ENCODE assay signal across 25 cellular contexts in genomic region chr4:85812776-85813175, GRCh38.
DNase-seq lines count a peak whose midpoint lies in the region; ATAC-seq and TF ChIP-seq lines count a peak whose summit lies in the region.
"Had no signal": no experiment of that assay in that cellular context is flagged by ENCODE, and none has a peak within 500 bp of the region (broad histone marks: within the 10 kb centered on the region; RNA-seq: fewer than 3 reads in every experiment).

No MANE protein-coding gene starts in this region.

- H3F3A ChIP-seq in PC-3 (ENCODE audit: low read length, unreplicated experiment) = no peaks in the 10 kb centered on the region

- no peaks in the 10 kb centered on the region for H3K9me2 ChIP-seq in PC-3 (replicated peaks; ENCODE audit: low read length)

- H3K27ac ChIP-seq in left ventricle myocardium inferior (replicated peaks) (peak overlapping the region; percentile 69), right cardiac atrium (ENCODE audit: low read length) (no peak overlapping the region), PC-3 (ENCODE audit: low read length) (no peak overlapping the region)
- H3K27ac ChIP-seq: dorsolateral prefrontal cortex, parathyroid adenoma, testis had no signal

- no TSS peak for BruUV-seq in PC-3 (replicated peaks; lab: Mats Ljungman, UMichigan)

- H3K79me2 ChIP-seq in PC-3 (ENCODE audit: low read length) = no peaks in the 10 kb centered on the region
- H3K79me2 ChIP-seq: parathyroid adenoma had no signal

- H3K36me3 ChIP-seq in left ventricle myocardium inferior (no peaks in the 10 kb centered on the region), PC-3 (ENCODE audit: low read depth, low read length) (no peaks in the 10 kb centered on the region)

- intact Hi-C loops in left ventricle myocardium inferior (cut with micrococcal nuclease) (no loop called here), right cardiac atrium (cut with DNase I) (no loop called here), PC-3 (cut with micrococcal nuclease) (no loop called here)

- H3K4me3 ChIP-seq in left ventricle myocardium inferior = no peak overlapping the region
- no peak overlapping the region for H3K4me3 ChIP-seq in right cardiac atrium (ENCODE audit: low read length)
- no peak overlapping the region for H3K4me3 ChIP-seq in PC-3 (ENCODE audit: low read length)
- H3K4me3 ChIP-seq: dorsolateral prefrontal cortex, testis had no signal

- no peak overlapping the region for H3K9ac ChIP-seq in PC-3 (ENCODE audit: low read length)
- H3K9ac ChIP-seq: parathyroid adenoma had no signal

- ATAC-seq in right cardiac atrium (no peak), PC-3 (no peak)
- ATAC-seq: naive thymus-derived CD8-positive, alpha-beta T cell; stimulated activated naive B cell treated with anti-CD40 and anti-IgM and Interleukin-4, amounts not matched to agents 10 μg/mL and 1 μg/mL and 100 μg/mL, for 72 hours; T-cell had no signal

- DNase-seq in left ventricle myocardium inferior (no peak), right cardiac atrium (no peak), PC-3 (peak; percentile 5), iris pigment epithelial cell (ENCODE audit: low read depth) (peak; percentile 71), RPMI8226 (no peak), amygdala (lab: John Stamatoyannopoulos, UW) (no peak), A172 (ENCODE audit: low spot score) (no peak), NCI-H774 (lab: John Stamatoyannopoulos, UW) (no peak)
- DNase-seq: activated CD4-positive, alpha-beta T cell treated with anti-CD3 and anti-CD28 coated beads, Interleukin-2, amount 10 ng/mL, durations not matched to agents 24 days and 14 days; C1 segment of cervical spinal cord; dorsolateral prefrontal cortex; erythroblast; foreskin melanocyte; GOT3; kidney; naive thymus-derived CD8-positive, alpha-beta T cell; NCI-H1417; NCI-H2107; NCI-H524 treated with DMSO at 0.1 percent for 48 hours; SIG-M5; stimulated activated CD4-positive, alpha-beta T cell treated with anti-CD3 and anti-CD28 coated beads, Interleukin-1b, Interleukin-23, amount 100 ng/mL, for 48 hours; stimulated activated naive B cell treated with anti-CD40 and anti-IgM and Interleukin-4, amounts not matched to agents 10 μg/mL and 1 μg/mL and 100 μg/mL, for 72 hours; T-cell; testis had no signal

- 74% methylated on average over 4 of the region's 4 CpGs for WGBS in right cardiac atrium

- H3K4me1 ChIP-seq in left ventricle myocardium inferior (peaks cover 23% of the 10 kb centered on the region), right cardiac atrium (ENCODE audit: control insufficient read depth, insufficient read depth, low read length) (peaks cover 7% of the 10 kb centered on the region), PC-3 (ENCODE audit: insufficient read depth, low read length) (peaks cover 21% of the 10 kb centered on the region)
- H3K4me1 ChIP-seq: parathyroid adenoma, testis had no signal

- H3K4me2 ChIP-seq in PC-3 (ENCODE audit: low read length) = no peak overlapping the region

- TF ChIP-seq CTCF in left ventricle myocardium inferior (IDR thresholded peaks at IDR 0.05; ENCODE audit: borderline replicate concordance) (no peak), PC-3 (conservative IDR thresholded peaks at IDR 0.05; ENCODE audit: low read depth, low read length) (no peak)

- peaks cover 3% of the 10 kb centered on the region for H3K9me3 ChIP-seq in left ventricle myocardium inferior (replicated peaks)
- no peaks in the 10 kb centered on the region for H3K9me3 ChIP-seq in right cardiac atrium (ENCODE audit: control insufficient read depth, low read length)
- no peaks in the 10 kb centered on the region for H3K9me3 ChIP-seq in PC-3 (ENCODE audit: low read length)
- H3K9me3 ChIP-seq: testis had no signal

- H2AFZ ChIP-seq in PC-3 (ENCODE audit: low read length) = no peak overlapping the region
- H2AFZ ChIP-seq: parathyroid adenoma had no signal

- POLR2A ChIA-PET in PC-3 (lab: Charles Lee; ENCODE audit: unreplicated experiment) = interaction anchor here (0.7 kb wide), 1 partner anchor 232 kb away, joined by 3 read pairs; no protein-coding TSS in a partner anchor

- CTCF ChIA-PET in PC-3 (lab: Charles Lee) = no interaction called here

- H3K27me3 ChIP-seq in left ventricle myocardium inferior (ENCODE audit: low read depth) (no peaks in the 10 kb centered on the region), right cardiac atrium (ENCODE audit: control insufficient read depth, insufficient read depth) (no peaks in the 10 kb centered on the region), PC-3 (ENCODE audit: low read length) (no peaks in the 10 kb centered on the region)
- H3K27me3 ChIP-seq: dorsolateral prefrontal cortex, testis had no signal

- no peaks in the 10 kb centered on the region for H4K20me1 ChIP-seq in PC-3 (ENCODE audit: low read length)

Comparison
In these comparisons a context has a peak if more than half of its experiments do, and no peak if none do; other contexts are left out.
1. DNase-seq: peak in PC-3 (single experiment) and iris pigment epithelial cell (single experiment); none in left ventricle myocardium inferior (single experiment), right cardiac atrium (0 of 3), RPMI8226 (single experiment), amygdala (0 of 56), A172 (single experiment) and NCI-H774 (single experiment).